Comparison of ENCODE assay signal across 23 cellular contexts in genomic region chr11:46976182-46976854, GRCh38. TPM values are rescaled to one million over a fixed set of nuclear protein-coding genes. Genes with fewer than 3 reads are reported as not detected.
DNase-seq lines count a peak whose midpoint lies in the region; TF ChIP-seq lines count a peak whose summit lies in the region.
"Had no signal": no experiment of that assay in that cellular context is flagged by ENCODE, and none has a peak within 500 bp of the region (broad histone marks: within the 10 kb centered on the region; RNA-seq: fewer than 3 reads in every experiment).

No MANE protein-coding gene starts in this region.

- H3K36me3 ChIP-seq in neuron (ENCODE audit: insufficient read depth, low read length), result peaks cover 3% of the 10 kb centered on the region
- H3K36me3 ChIP-seq: heart right ventricle, MG63, thyroid gland had no signal

- no peaks in the 10 kb centered on the region for H3K9me3 Mint-ChIP-seq in brain
- H3K9me3 Mint-ChIP-seq: memory B cell; stimulated activated memory B cell treated with anti-CD40 and anti-IgM and Interleukin-4, amounts not matched to agents 10 μg/mL and 1 μg/mL and 100 μg/mL, for 72 hours had no signal

- H3K9me3 ChIP-seq in neuron (ENCODE audit: low read length), result no peaks in the 10 kb centered on the region
- H3K9me3 ChIP-seq: heart right ventricle, MG63, thyroid gland had no signal

- no peaks in the 10 kb centered on the region for H3K27me3 Mint-ChIP-seq in brain
- H3K27me3 Mint-ChIP-seq: memory B cell; stimulated activated memory B cell treated with anti-CD40 and anti-IgM and Interleukin-4, amounts not matched to agents 10 μg/mL and 1 μg/mL and 100 μg/mL, for 72 hours had no signal

- H3K36me3 Mint-ChIP-seq in brain, result peaks cover 8% of the 10 kb centered on the region
- H3K36me3 Mint-ChIP-seq: memory B cell had no signal

- peak overlapping the region; percentile 79 to 98 (median 90) for H3K27ac Mint-ChIP-seq in brain
- H3K27ac Mint-ChIP-seq: memory B cell; stimulated activated memory B cell treated with anti-CD40 and anti-IgM and Interleukin-4, amounts not matched to agents 10 μg/mL and 1 μg/mL and 100 μg/mL, for 72 hours had no signal

- peaks cover 68% of the 10 kb centered on the region for H3K4me1 Mint-ChIP-seq in brain
- H3K4me1 Mint-ChIP-seq: memory B cell had no signal

- peak overlapping the region in 3 of 5 experiments; percentile 14 to 73 (median 71) for H3K4me3 Mint-ChIP-seq in brain
- H3K4me3 Mint-ChIP-seq: memory B cell; stimulated activated memory B cell treated with anti-CD40 and anti-IgM and Interleukin-4, amounts not matched to agents 10 μg/mL and 1 μg/mL and 100 μg/mL, for 72 hours had no signal

- peak overlapping the region; percentile 0 for H3K4me3 ChIP-seq in neuron (ENCODE audit: low read length)
- H3K4me3 ChIP-seq: heart right ventricle, K562, MG63, thyroid gland had no signal

- no peaks in the 10 kb centered on the region for H3K27me3 ChIP-seq in neuron (ENCODE audit: insufficient read depth, low read length)
- H3K27me3 ChIP-seq: heart right ventricle, MG63, thyroid gland had no signal

- DNase-seq in GM10266 (ENCODE audit: extremely low spot score) (peak; percentile 28), GM20000 (ENCODE audit: low spot score) (peak; percentile 21), NCI-H345 treated with DMSO at 0.1 percent for 48 hours (lab: John Stamatoyannopoulos, UW; ENCODE audit: unreplicated experiment) (no peak), NCI-H69 (lab: John Stamatoyannopoulos, UW) (no peak), HCEC 1CT (no peak)
- DNase-seq in activated CD8-positive, alpha-beta memory T cell treated with anti-CD3 and anti-CD28 coated beads for 24 hours, result no peak
- DNase-seq: activated CD8-positive, alpha-beta memory T cell treated with anti-CD3 and anti-CD28 coated beads, Interleukin-2, amount 50 U/mL, for 4 hours; activated effector memory CD4-positive, alpha-beta T cell treated with anti-CD3 and anti-CD28 coated beads, Interleukin-2, amount 50 U/mL, for 16 hours; cerebellar nuclear complex; DND-41; effector CD4-positive, alpha-beta T cell; foreskin fibroblast; MG63; NCI-H446; OCI-M1; small intestine; thyroid gland had no signal

- no peak overlapping the region for H2AFZ ChIP-seq in neuron (ENCODE audit: low read depth, low read length)

- TF ChIP-seq CTCF in GM10266 (IDR thresholded peaks at IDR 0.05; ENCODE audit: control insufficient read depth, insufficient read depth, low read depth, missing control alignments), result no peak
- no peak for TF ChIP-seq CTCF in GM20000 (IDR thresholded peaks at IDR 0.05; ENCODE audit: extremely low read depth, missing control alignments)
- TF ChIP-seq CTCF in brain (conservative IDR thresholded peaks at IDR 0.05), result no peak

- peaks cover 34% of the 10 kb centered on the region for H3K4me1 ChIP-seq in neuron (ENCODE audit: insufficient read depth, low read length)
- H3K4me1 ChIP-seq: thyroid gland had no signal

RNA-seq across cellular contexts. Expression of gene CSTPP1, which starts 39.8 kb away (rescaled TPM):
- polyA plus RNA-seq in brain (ENCODE audit: insufficient read depth, low read depth, low replicate concordance), result 80.9 TPM

RNA-seq across cellular contexts. Expression of gene LRP4, which starts 58.0 kb away (rescaled TPM):
- 32.9 TPM for polyA plus RNA-seq in brain (ENCODE audit: insufficient read depth, low read depth, low replicate concordance)

Comparison
In these comparisons a context has a peak if more than half of its experiments do, and no peak if none do; other contexts are left out.
1. DNase-seq: peak in GM10266 (single experiment) and GM20000 (single experiment); none in activated CD8-positive, alpha-beta memory T cell treated with anti-CD3 and anti-CD28 coated beads for 24 hours (single experiment), NCI-H345 treated with DMSO at 0.1 percent for 48 hours (single experiment), NCI-H69 (single experiment) and HCEC 1CT (single experiment).